In the genomic region with DNA sequence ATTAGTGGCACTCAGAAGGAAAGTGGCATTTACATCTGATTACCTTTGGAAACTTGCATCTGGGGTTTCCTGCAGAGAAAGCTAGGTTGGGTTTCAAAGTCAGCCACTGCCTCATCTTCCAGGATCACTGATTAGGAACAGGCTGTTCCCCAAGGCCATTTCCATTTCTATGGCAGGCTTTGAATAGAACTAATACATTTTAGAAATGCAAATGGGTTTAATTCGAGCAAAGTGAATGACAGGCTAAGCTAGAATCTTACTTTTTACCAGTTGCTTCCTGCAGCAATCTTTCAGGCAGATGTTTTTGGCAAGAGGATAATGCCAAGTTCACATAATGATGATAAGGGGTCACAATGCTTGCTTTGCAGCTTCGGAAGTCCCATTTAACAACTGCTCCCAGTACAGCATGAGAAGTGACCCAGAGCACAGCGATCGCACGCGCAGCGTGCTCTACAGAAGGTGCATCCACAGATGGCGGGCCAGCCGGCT, we compare ENCODE assay signal across 1 cellular context.
A peak's percentile ranks its signal among the peaks of the same experiment; 100 is the strongest.
TF ChIP-seq lines count a peak whose summit lies in the region.

No MANE protein-coding gene starts in this region.

TF ChIP-seq in WTC11, 78 proteins besides CTCF, POLR2A, EP300 and RAD21 (continued from another document):
- TF ChIP-seq, protein P1, sequence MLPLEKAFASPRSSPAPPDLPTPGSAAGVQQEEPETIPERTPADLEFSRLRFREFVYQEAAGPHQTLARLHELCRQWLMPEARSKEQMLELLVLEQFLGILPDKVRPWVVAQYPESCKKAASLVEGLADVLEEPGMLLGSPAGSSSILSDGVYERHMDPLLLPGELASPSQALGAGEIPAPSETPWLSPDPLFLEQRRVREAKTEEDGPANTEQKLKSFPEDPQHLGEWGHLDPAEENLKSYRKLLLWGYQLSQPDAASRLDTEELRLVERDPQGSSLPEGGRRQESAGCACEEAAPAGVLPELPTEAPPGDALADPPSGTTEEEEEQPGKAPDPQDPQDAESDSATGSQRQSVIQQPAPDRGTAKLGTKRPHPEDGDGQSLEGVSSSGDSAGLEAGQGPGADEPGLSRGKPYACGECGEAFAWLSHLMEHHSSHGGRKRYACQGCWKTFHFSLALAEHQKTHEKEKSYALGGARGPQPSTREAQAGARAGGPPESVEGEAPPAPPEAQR (CRISPR knock-in tag; IDR thresholded peaks at IDR 0.05) = no peak
- TF ChIP-seq, protein P2, sequence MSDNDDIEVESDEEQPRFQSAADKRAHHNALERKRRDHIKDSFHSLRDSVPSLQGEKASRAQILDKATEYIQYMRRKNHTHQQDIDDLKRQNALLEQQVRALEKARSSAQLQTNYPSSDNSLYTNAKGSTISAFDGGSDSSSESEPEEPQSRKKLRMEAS (CRISPR knock-in tag; IDR thresholded peaks at IDR 0.05) = 0 out of 2 replicates have a peak, but pooled peaks have one; percentile 37
- TF ChIP-seq NR1H2 (CRISPR knock-in tag; IDR thresholded peaks at IDR 0.05) (no peak), HMGA2 (CRISPR knock-in tag; IDR thresholded peaks at IDR 0.05) (no peak), ZNF423 (CRISPR knock-in tag; IDR thresholded peaks at IDR 0.05) (no peak), FOXK1 (CRISPR knock-in tag; IDR thresholded peaks at IDR 0.05) (0 out of 2 replicates have a peak, but pooled peaks have one; percentile 28), ZNF232 (CRISPR knock-in tag; IDR thresholded peaks at IDR 0.05) (no peak)
- TF ChIP-seq, protein P3, sequence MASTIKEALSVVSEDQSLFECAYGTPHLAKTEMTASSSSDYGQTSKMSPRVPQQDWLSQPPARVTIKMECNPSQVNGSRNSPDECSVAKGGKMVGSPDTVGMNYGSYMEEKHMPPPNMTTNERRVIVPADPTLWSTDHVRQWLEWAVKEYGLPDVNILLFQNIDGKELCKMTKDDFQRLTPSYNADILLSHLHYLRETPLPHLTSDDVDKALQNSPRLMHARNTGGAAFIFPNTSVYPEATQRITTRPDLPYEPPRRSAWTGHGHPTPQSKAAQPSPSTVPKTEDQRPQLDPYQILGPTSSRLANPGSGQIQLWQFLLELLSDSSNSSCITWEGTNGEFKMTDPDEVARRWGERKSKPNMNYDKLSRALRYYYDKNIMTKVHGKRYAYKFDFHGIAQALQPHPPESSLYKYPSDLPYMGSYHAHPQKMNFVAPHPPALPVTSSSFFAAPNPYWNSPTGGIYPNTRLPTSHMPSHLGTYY (CRISPR knock-in tag; IDR thresholded peaks at IDR 0.05) = no peak
